8 cellular contexts compared by ENCODE assay signal in the genomic region with DNA sequence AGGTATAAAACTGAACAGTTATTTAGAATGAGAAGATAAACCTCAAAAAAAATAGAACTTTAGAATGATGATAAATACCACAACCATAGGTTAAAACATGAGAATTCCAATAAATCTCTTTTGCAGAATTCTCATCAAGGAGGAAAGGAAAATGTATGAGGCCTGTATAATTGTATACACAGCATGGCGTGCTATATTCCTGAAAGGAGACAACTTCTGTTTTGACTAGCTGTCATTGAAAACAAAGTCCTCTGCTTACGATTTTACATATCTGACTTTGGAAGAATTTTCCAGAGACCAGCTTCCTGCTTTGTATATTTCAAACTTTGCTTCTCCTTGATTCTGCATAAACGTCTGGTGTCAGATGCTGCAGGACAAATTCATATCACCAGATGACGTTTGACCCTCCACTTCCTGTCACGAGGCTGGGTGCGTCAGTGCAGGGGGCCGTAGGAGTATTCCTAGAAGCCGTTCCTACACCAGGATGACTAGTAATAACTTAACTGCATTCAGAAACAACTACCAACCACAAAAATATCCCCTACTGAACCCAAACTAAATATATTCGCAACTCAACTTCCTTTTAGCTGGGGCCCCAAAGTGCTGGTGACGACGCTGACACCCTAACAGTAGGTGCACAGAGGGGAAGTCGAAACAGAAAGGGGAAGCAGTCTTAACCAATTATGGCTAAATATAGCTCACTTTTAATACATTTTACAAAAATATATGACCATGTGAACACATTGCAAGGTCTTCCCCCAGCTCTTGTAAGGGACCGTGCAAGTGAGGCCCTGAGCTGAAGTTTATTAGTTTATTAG.
DNase-seq lines count a peak whose midpoint lies in the region; ATAC-seq and TF ChIP-seq lines count a peak whose summit lies in the region.

No MANE protein-coding gene starts in this region.

- no peaks in the 10 kb centered on the region for H3K9me2 ChIP-seq in PC-9 (ENCODE audit: insufficient read depth)

- POLR2A ChIA-PET in PC-9 (lab: Charles Lee; ENCODE audit: unreplicated experiment): no interaction called here

- no peak for TF ChIP-seq CTCF in PC-9 (conservative IDR thresholded peaks at IDR 0.05)

- no peak overlapping the region for H2AFZ ChIP-seq in PC-9

- no peaks in the 10 kb centered on the region for H4K20me1 ChIP-seq in PC-9 (ENCODE audit: insufficient read depth)

- H3K4me3 ChIP-seq in effector memory CD4-positive, alpha-beta T cell (ENCODE audit: insufficient read depth, low read depth, low read length, poor library complexity, severe bottlenecking): peak overlapping the region; percentile 27
- H3K4me3 ChIP-seq in PC-9: no peak overlapping the region

- ATAC-seq in GM19397 (IDR thresholded peaks at IDR 0.05; ENCODE audit: unreplicated experiment) (peak; percentile 91), HG03432 (IDR thresholded peaks at IDR 0.05; ENCODE audit: unreplicated experiment) (peak; percentile 94)

- H3K27me3 ChIP-seq in effector memory CD4-positive, alpha-beta T cell (replicated peaks; ENCODE audit: control insufficient read depth, insufficient read depth, low read length, poor library complexity, severe bottlenecking): no peaks in the 10 kb centered on the region
- H3K27me3 ChIP-seq in PC-9 (ENCODE audit: insufficient read depth, low read depth): no peaks in the 10 kb centered on the region

- H3K79me2 ChIP-seq in PC-9 (ENCODE audit: low read depth): no peaks in the 10 kb centered on the region

- intact Hi-C loops in PC-9 (cut with micrococcal nuclease; ENCODE audit: unreplicated experiment): no loop called here

- H3K4me2 ChIP-seq in PC-9: no peak overlapping the region

- BruUV-seq in PC-9 (replicated peaks; lab: Mats Ljungman, UMichigan): no TSS peak

- no peaks in the 10 kb centered on the region for H3K36me3 ChIP-seq in effector memory CD4-positive, alpha-beta T cell (ENCODE audit: control insufficient read depth, insufficient read depth, low read length)
- no peaks in the 10 kb centered on the region for H3K36me3 ChIP-seq in PC-9 (ENCODE audit: low read depth)

- peak; percentile 23 for DNase-seq in activated CD4-positive, alpha-beta T cell treated with anti-CD3 and anti-CD28 coated beads for 1 hour
- peak; percentile 23 to 29 (median 28) for DNase-seq in effector memory CD4-positive, alpha-beta T cell
- DNase-seq in stimulated activated CD4-positive, alpha-beta T cell treated with anti-CD3 and anti-CD28 coated beads, Interleukin-4, amount 100 ng/mL, for 24 hours: peak; percentile 85
- DNase-seq in NCI-H1105 (lab: John Stamatoyannopoulos, UW): no peak
- no peak for DNase-seq in superior temporal gyrus (ENCODE audit: extremely low spot score)
- no peak for DNase-seq in PC-9

- peak overlapping the region; percentile 53 for H3K27ac ChIP-seq in effector memory CD4-positive, alpha-beta T cell (ENCODE audit: insufficient read depth, low read length, poor library complexity, severe bottlenecking)
- no peak overlapping the region for H3K27ac ChIP-seq in PC-9

- no peaks in the 10 kb centered on the region for H3F3A ChIP-seq in PC-9 (ENCODE audit: insufficient read depth, low read depth)

- CTCF ChIA-PET in PC-9 (lab: Charles Lee): no interaction called here

- no peaks in the 10 kb centered on the region for H3K9me3 ChIP-seq in effector memory CD4-positive, alpha-beta T cell (ENCODE audit: control insufficient read depth, low read length)
- H3K9me3 ChIP-seq in PC-9 (ENCODE audit: insufficient read depth, low read depth): no peaks in the 10 kb centered on the region

- no peaks in the 10 kb centered on the region for H3K4me1 ChIP-seq in effector memory CD4-positive, alpha-beta T cell (ENCODE audit: control insufficient read depth, insufficient read depth, low read length, poor library complexity, severe bottlenecking)
- no peaks in the 10 kb centered on the region for H3K4me1 ChIP-seq in PC-9 (replicated peaks; ENCODE audit: insufficient read depth)

Comparison
In these comparisons a context has a peak if more than half of its experiments do, and no peak if none do; other contexts are left out.
1. DNase-seq: peak in activated CD4-positive, alpha-beta T cell treated with anti-CD3 and anti-CD28 coated beads for 1 hour (single experiment), effector memory CD4-positive, alpha-beta T cell (3 of 3) and stimulated activated CD4-positive, alpha-beta T cell treated with anti-CD3 and anti-CD28 coated beads, Interleukin-4, amount 100 ng/mL, for 24 hours (single experiment); none in NCI-H1105 (single experiment), superior temporal gyrus (single experiment) and PC-9 (0 of 2).